1 cellular context compared by ENCODE assay signal in the genomic region with DNA sequence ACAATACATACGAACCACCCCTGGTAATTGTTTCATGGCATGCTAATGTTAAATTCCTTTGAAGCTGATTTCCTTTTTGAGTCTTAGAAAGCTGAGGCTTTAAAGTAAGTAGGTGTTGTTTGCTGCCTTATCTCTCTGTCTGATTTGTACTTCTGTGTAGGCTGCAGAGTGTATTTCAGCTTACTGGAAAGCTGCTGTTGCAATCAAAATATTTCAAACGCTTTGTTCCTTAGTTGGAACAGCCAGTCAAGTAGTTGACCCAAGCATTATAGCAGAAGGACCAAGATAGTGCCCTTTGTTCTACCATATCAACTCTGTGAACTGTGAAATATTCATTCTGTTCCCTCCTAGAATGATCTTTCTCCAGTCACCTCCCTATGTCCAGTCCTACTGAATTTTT.
TF ChIP-seq lines count a peak whose summit lies in the region.

No MANE protein-coding gene starts in this region.

TF ChIP-seq in neural cell, 6 proteins besides CTCF, POLR2A, EP300 and RAD21 (continued from another document):
- TF ChIP-seq REST (IDR thresholded peaks at IDR 0.05; ENCODE audit: borderline replicate concordance) (no peak), TAF1 (IDR thresholded peaks at IDR 0.05; ENCODE audit: low read depth) (no peak)
